In the genomic region with DNA sequence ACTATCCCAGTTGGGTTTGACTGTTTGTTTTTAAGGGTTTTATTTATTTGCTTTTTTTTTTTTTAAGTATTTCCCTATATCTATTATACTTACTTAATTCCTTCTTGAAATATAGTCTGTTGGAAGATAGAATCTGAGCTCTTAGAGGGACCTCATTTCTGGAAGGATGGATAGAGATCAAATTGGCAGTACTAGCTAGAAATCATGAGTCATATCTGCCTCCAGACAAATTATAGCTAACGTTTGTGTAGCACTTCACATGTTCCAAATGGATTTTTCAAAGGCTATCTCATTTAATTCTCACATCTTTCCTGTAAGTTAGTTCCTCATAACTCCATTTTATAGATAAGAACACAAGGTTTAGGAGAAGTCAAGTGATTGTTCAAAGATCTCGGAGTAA, we compare ENCODE assay signal across 22 cellular contexts.
DNase-seq lines count a peak whose midpoint lies in the region; ATAC-seq and TF ChIP-seq lines count a peak whose summit lies in the region.
"Had no signal": no experiment of that assay in that cellular context is flagged by ENCODE, and none has a peak within 500 bp of the region (broad histone marks: within the 10 kb centered on the region; RNA-seq: fewer than 3 reads in every experiment).

No MANE protein-coding gene starts in this region.

- no peak overlapping the region for H3K4me3 ChIP-seq in choroid plexus epithelial cell (ENCODE audit: low read depth, low read length)
- H3K4me3 ChIP-seq: BLaER1, GM12878, SJCRH30 had no signal

- no peak for TF ChIP-seq CTCF in choroid plexus epithelial cell (conservative IDR thresholded peaks at IDR 0.05; ENCODE audit: low read depth, low read length)

- ATAC-seq in GM19397 (IDR thresholded peaks at IDR 0.05; ENCODE audit: unreplicated experiment) (no peak), GM21576 (IDR thresholded peaks at IDR 0.05; ENCODE audit: unreplicated experiment) (no peak)
- ATAC-seq: GM12878, PC-3, Right ventricle myocardium inferior, SK-N-SH treated with all-trans-retinoic acid at 6 μM for 48 hours had no signal

- DNase-seq in EH (ENCODE audit: low read depth) (peak; percentile 25), M059J (ENCODE audit: low read depth) (peak; percentile 5), choroid plexus epithelial cell (ENCODE audit: low read depth) (peak; percentile 18), fibroblast of peridontal ligament (ENCODE audit: extremely low read depth) (peak; percentile 45), DMS153 treated with DMSO at 0.1 percent for 48 hours (lab: John Stamatoyannopoulos, UW; ENCODE audit: unreplicated experiment) (no peak)
- DNase-seq in stimulated activated CD4-positive, alpha-beta T cell treated with anti-CD3 and anti-CD28 coated beads, Interleukin-4, amount 100 ng/mL, for 1 hour = no peak
- DNase-seq: CD4-positive, CD25-positive, alpha-beta regulatory T cell; DMS153; NCI-H1092; NCI-H1417 treated with DMSO at 0.1 percent for 48 hours; NCI-H1694 treated with DMSO at 0.1 percent for 48 hours; NCI-H2081; NCI-H226; NCI-H510A; PC-3; SJCRH30 had no signal

Comparison
In these comparisons a context has a peak if more than half of its experiments do, and no peak if none do; other contexts are left out.
1. DNase-seq: peak in EH (single experiment), M059J (single experiment), choroid plexus epithelial cell (single experiment) and fibroblast of peridontal ligament (single experiment); none in stimulated activated CD4-positive, alpha-beta T cell treated with anti-CD3 and anti-CD28 coated beads, Interleukin-4, amount 100 ng/mL, for 1 hour (single experiment) and DMS153 treated with DMSO at 0.1 percent for 48 hours (single experiment).